Comparison of ENCODE assay signal across 16 cellular contexts in genomic region chr2:150425121-150425559, GRCh38.
A peak's percentile ranks its signal among the peaks of the same experiment; 100 is the strongest.
DNase-seq lines count a peak whose midpoint lies in the region; ATAC-seq and TF ChIP-seq lines count a peak whose summit lies in the region.
"Had no signal": no experiment of that assay in that cellular context is flagged by ENCODE, and none has a peak within 500 bp of the region (broad histone marks: within the 10 kb centered on the region; RNA-seq: fewer than 3 reads in every experiment).

No MANE protein-coding gene starts in this region.

- H2BK5ac ChIP-seq in H9 (ENCODE audit: insufficient read length, low read length): no peak overlapping the region

- no peak overlapping the region for H3K14ac ChIP-seq in H9 (ENCODE audit: insufficient read depth, low read length)

- H4K20me1 ChIP-seq in H9 (ENCODE audit: control insufficient read depth, insufficient read depth, insufficient read length): no peaks in the 10 kb centered on the region

- no peak overlapping the region for H2AK5ac ChIP-seq in H9 (ENCODE audit: insufficient read length, low read length)

- no peaks in the 10 kb centered on the region; the same call in 1 of the 2 replicates for H3K4me1 ChIP-seq in H9 (ENCODE audit: insufficient read depth, low read length)
- H3K4me1 ChIP-seq in right cardiac atrium (ENCODE audit: control insufficient read depth, insufficient read depth, low read length): no peaks in the 10 kb centered on the region
- H3K4me1 ChIP-seq: psoas muscle, testis had no signal

- H4K91ac ChIP-seq in H9 (ENCODE audit: insufficient read length, low read depth, low read length): no peak overlapping the region

- TF ChIP-seq CTCF in H9 (conservative IDR thresholded peaks at IDR 0.05) (peak; percentile 51; the same call in 2 of the 3 replicates), cardiac fibroblast (IDR thresholded peaks at IDR 0.05; ENCODE audit: low read depth, low read length) (peak; percentile 41)

- intact Hi-C loops in right cardiac atrium (cut with DNase I): loop anchor here in 2 of 4 donors (5.0 to 10.0 kb wide), 2 partner anchors 62 to 190 kb away; partner anchors contain the start of gene RND3 (in 1 of the 2)

- no peak overlapping the region for H3K4me3 ChIP-seq in cardiac fibroblast (replicated peaks in 1 of 2; ENCODE audit: low read depth in 2 of 2, low read length in 2 of 2)
- no peak overlapping the region for H3K4me3 ChIP-seq in right cardiac atrium (ENCODE audit: low read length)
- H3K4me3 ChIP-seq: lung, psoas muscle, testis had no signal

- no peaks in the 10 kb centered on the region for H3K79me2 ChIP-seq in H9 (ENCODE audit: insufficient read depth, low read length)

- H2BK20ac ChIP-seq in H9 (ENCODE audit: low read depth, low read length, poor library complexity, severe bottlenecking): no peak overlapping the region

- no peaks in the 10 kb centered on the region for H3K79me1 ChIP-seq in H9 (ENCODE audit: insufficient read depth, low read depth, low read length, poor library complexity, severe bottlenecking)

- POLR2A ChIA-PET in activated CD8-positive, alpha-beta T cell treated with anti-CD3 and anti-CD28 coated beads, Interleukin-2, amount 10 ng/mL, durations not matched to agents 7 days and 5 days (lab: Charles Lee): no interaction called here

- no peaks in the 10 kb centered on the region for H3K23me2 ChIP-seq in H9 (ENCODE audit: insufficient read length, low read depth, low read length, poor library complexity, severe bottlenecking)

- ATAC-seq in right cardiac atrium: peak; percentile 76 to 86
- ATAC-seq in activated CD8-positive, alpha-beta T cell treated with anti-CD3 and anti-CD28 coated beads, Interleukin-2, amount 10 ng/mL, durations not matched to agents 7 days and 5 days: no peak
- ATAC-seq: activated CD8-positive, alpha-beta T cell treated with anti-CD3 and anti-CD28 coated beads for 36 hours; psoas muscle had no signal

- H3K9me3 Mint-ChIP-seq in H9: no peaks in the 10 kb centered on the region
- no peaks in the 10 kb centered on the region for H3K9me3 Mint-ChIP-seq in activated CD8-positive, alpha-beta T cell treated with anti-CD3 and anti-CD28 coated beads, Interleukin-2, amount 10 ng/mL, durations not matched to agents 7 days and 5 days (ENCODE audit: insufficient read depth)
- H3K9me3 Mint-ChIP-seq: activated CD8-positive, alpha-beta T cell treated with anti-CD3 and anti-CD28 coated beads for 36 hours had no signal

- H3K56ac ChIP-seq in H9 (ENCODE audit: insufficient read length, low read depth, low read length): no peak overlapping the region

- H2BK15ac ChIP-seq in H9 (ENCODE audit: low read depth, low read length): no peak overlapping the region

- H3K27me3 Mint-ChIP-seq in H9 (ENCODE audit: low read depth): no peaks in the 10 kb centered on the region
- no peaks in the 10 kb centered on the region for H3K27me3 Mint-ChIP-seq in activated CD8-positive, alpha-beta T cell treated with anti-CD3 and anti-CD28 coated beads, Interleukin-2, amount 10 ng/mL, durations not matched to agents 7 days and 5 days (ENCODE audit: low read depth)
- H3K27me3 Mint-ChIP-seq: CD4-positive, CD25-positive, alpha-beta regulatory T cell had no signal

- no peak overlapping the region for H3K18ac ChIP-seq in H9 (ENCODE audit: insufficient read length, low read depth, low read length)

- H3K4ac ChIP-seq in H9 (ENCODE audit: low read depth, low read length): no peak overlapping the region

- H3K27me3 ChIP-seq in H9 (ENCODE audit: insufficient read depth, low read length): no peaks in the 10 kb centered on the region
- no peaks in the 10 kb centered on the region for H3K27me3 ChIP-seq in right cardiac atrium (ENCODE audit: control insufficient read depth, insufficient read depth)
- H3K27me3 ChIP-seq: testis had no signal

- H3K27ac Mint-ChIP-seq in H9: no peak overlapping the region; a peak in 1 of 7 replicates
- H3K27ac Mint-ChIP-seq in activated CD8-positive, alpha-beta T cell treated with anti-CD3 and anti-CD28 coated beads, Interleukin-2, amount 10 ng/mL, durations not matched to agents 7 days and 5 days: no peak overlapping the region
- H3K27ac Mint-ChIP-seq: activated CD8-positive, alpha-beta T cell treated with anti-CD3 and anti-CD28 coated beads for 36 hours; activated naive CD8-positive, alpha-beta T cell treated with anti-CD3 and anti-CD28 coated beads for 36 hours; CD4-positive, CD25-positive, alpha-beta regulatory T cell had no signal

- no peak overlapping the region for H2BK120ac ChIP-seq in H9 (ENCODE audit: low read depth, low read length, poor library complexity, severe bottlenecking)

- no peak overlapping the region for H3K9ac ChIP-seq in H9 (ENCODE audit: extremely low read depth, insufficient read length, low read length)

- no peak overlapping the region for H3T11ph ChIP-seq in H9 (ENCODE audit: low read length)

- H2BK12ac ChIP-seq in H9 (ENCODE audit: insufficient read length, low read depth, low read length): no peak overlapping the region

- H2AFZ ChIP-seq in H9 (ENCODE audit: low read length): peak overlapping the region; percentile 17

- H4K5ac ChIP-seq in H9 (ENCODE audit: insufficient read length, low read depth, low read length): no peak overlapping the region

- DNase-seq in H9: peak; percentile 78
- peak; percentile 23 to 24 for DNase-seq in cardiac fibroblast (ENCODE audit: low read depth in 2 of 2)
- DNase-seq in right cardiac atrium: peak; percentile 32 to 76 (median 59)
- peak; percentile 6 for DNase-seq in putamen (ENCODE audit: low spot score)
- DNase-seq in NCI-H2227 treated with DMSO at 0.1 percent for 48 hours (lab: John Stamatoyannopoulos, UW): no peak
- no peak for DNase-seq in activated CD8-positive, alpha-beta memory T cell treated with anti-CD3 and anti-CD28 coated beads for 24 hours
- DNase-seq in SW480 (ENCODE audit: low spot score): no peak
- DNase-seq in activated CD8-positive, alpha-beta T cell treated with anti-CD3 and anti-CD28 coated beads, Interleukin-2, amount 10 ng/mL, durations not matched to agents 7 days and 5 days: no peak
- DNase-seq: activated CD8-positive, alpha-beta T cell treated with anti-CD3 and anti-CD28 coated beads for 36 hours; activated naive CD8-positive, alpha-beta T cell treated with anti-CD3 and anti-CD28 coated beads for 36 hours; CD4-positive, CD25-positive, alpha-beta regulatory T cell; erythroblast; NCI-H526 treated with DMSO at 0.1 percent for 48 hours; psoas muscle; testis had no signal

- H3K9me3 ChIP-seq in H9 (ENCODE audit: control insufficient read depth, low read depth, low read length) (no peaks in the 10 kb centered on the region), right cardiac atrium (ENCODE audit: control insufficient read depth, low read length) (no peaks in the 10 kb centered on the region)
- H3K9me3 ChIP-seq: psoas muscle, testis had no signal

- WGBS in H9 (ENCODE audit: extremely low coverage, insufficient read length, low lambda C conversion rate): no CpG with 5 or more reads among the region's 16 CpGs
- 39% methylated on average over 16 of the region's 16 CpGs for WGBS in right cardiac atrium

- H3K27ac ChIP-seq in H9 (ENCODE audit: insufficient read length, low read depth, low read length) (no peak overlapping the region), right cardiac atrium (ENCODE audit: low read length) (peak overlapping the region; percentile 1)
- H3K27ac ChIP-seq: psoas muscle, testis had no signal

- peaks cover 32 to 39% of the 10 kb centered on the region in 2 experiments for H3K4me1 Mint-ChIP-seq in H9
- H3K4me1 Mint-ChIP-seq in activated CD8-positive, alpha-beta T cell treated with anti-CD3 and anti-CD28 coated beads, Interleukin-2, amount 10 ng/mL, durations not matched to agents 7 days and 5 days (ENCODE audit: low read depth): no peaks in the 10 kb centered on the region
- H3K4me1 Mint-ChIP-seq: activated naive CD8-positive, alpha-beta T cell treated with anti-CD3 and anti-CD28 coated beads for 36 hours; CD4-positive, CD25-positive, alpha-beta regulatory T cell had no signal

- no peak overlapping the region for H3K4me2 ChIP-seq in H9 (ENCODE audit: insufficient read depth, insufficient read length, low read length)

- no peak overlapping the region; a peak in 1 of 5 replicates for H3K4me3 Mint-ChIP-seq in H9
- no peak overlapping the region for H3K4me3 Mint-ChIP-seq in activated CD8-positive, alpha-beta T cell treated with anti-CD3 and anti-CD28 coated beads, Interleukin-2, amount 10 ng/mL, durations not matched to agents 7 days and 5 days
- H3K4me3 Mint-ChIP-seq: activated CD8-positive, alpha-beta T cell treated with anti-CD3 and anti-CD28 coated beads for 36 hours; activated naive CD8-positive, alpha-beta T cell treated with anti-CD3 and anti-CD28 coated beads for 36 hours; CD4-positive, CD25-positive, alpha-beta regulatory T cell had no signal

- H4K8ac ChIP-seq in H9 (replicated peaks; ENCODE audit: insufficient read length, low read depth, low read length): no peak overlapping the region

- no peaks in the 10 kb centered on the region for H3K36me3 Mint-ChIP-seq in H9 (ENCODE audit: insufficient read depth in 1 of 3, low read depth in 3 of 3)
- no peaks in the 10 kb centered on the region for H3K36me3 Mint-ChIP-seq in activated CD8-positive, alpha-beta T cell treated with anti-CD3 and anti-CD28 coated beads, Interleukin-2, amount 10 ng/mL, durations not matched to agents 7 days and 5 days (ENCODE audit: low read depth)
- H3K36me3 Mint-ChIP-seq: activated naive CD8-positive, alpha-beta T cell treated with anti-CD3 and anti-CD28 coated beads for 36 hours; CD4-positive, CD25-positive, alpha-beta regulatory T cell had no signal

- no peak overlapping the region for H3K23ac ChIP-seq in H9 (ENCODE audit: insufficient read length, low read depth, low read length)

- CTCF ChIA-PET in activated CD8-positive, alpha-beta T cell treated with anti-CD3 and anti-CD28 coated beads, Interleukin-2, amount 10 ng/mL, durations not matched to agents 7 days and 5 days (lab: Charles Lee): no interaction called here

Comparison
In these comparisons a context has a peak if more than half of its experiments do, and no peak if none do; other contexts are left out.
1. DNase-seq: peak in H9 (single experiment), cardiac fibroblast (2 of 2), right cardiac atrium (3 of 3) and putamen (single experiment); none in NCI-H2227 treated with DMSO at 0.1 percent for 48 hours (single experiment), activated CD8-positive, alpha-beta memory T cell treated with anti-CD3 and anti-CD28 coated beads for 24 hours (single experiment), SW480 (single experiment) and activated CD8-positive, alpha-beta T cell treated with anti-CD3 and anti-CD28 coated beads, Interleukin-2, amount 10 ng/mL, durations not matched to agents 7 days and 5 days (single experiment).